ENCODE assay signal across 1 cellular context in the genomic region with DNA sequence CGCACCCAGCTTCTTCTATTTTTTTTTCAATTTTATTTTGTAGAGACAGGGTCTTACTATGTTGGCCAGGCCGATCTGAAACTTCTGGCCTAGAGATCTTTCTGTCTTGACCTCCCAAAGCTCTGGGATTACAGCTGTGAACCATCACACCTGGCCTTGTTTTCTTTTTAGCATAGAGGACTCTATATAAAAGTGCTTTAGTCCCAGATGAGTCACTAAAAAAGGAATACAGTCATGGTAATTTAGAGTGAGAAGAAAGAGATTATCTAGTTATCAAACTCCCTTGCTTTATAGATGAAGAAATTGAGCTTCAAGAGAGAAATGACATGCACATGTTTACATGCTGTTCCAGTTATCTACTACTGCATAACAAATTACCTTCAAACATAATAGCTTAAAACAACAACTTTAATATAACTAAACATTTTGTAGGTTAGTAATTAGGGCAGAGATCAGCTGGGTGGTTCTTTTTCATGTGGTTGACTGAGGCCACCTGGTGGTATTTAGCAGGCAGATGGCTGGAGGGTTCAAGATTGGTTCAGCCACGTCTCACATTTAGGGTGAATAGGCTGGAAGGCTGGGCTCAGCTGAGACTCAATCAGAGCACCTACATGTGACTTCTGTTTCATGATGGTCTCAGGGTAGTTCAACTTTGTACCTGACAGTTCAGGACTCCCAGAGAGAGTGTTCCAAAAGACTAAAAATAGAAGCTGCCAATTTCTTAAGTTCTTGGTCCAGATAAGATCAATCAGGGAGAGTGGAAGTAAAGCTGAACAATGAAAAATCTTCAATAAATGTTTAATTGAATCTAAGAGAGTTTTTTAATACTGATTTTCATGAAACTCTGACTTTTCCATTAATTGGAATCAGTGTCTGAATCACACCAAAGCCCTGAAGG.
TF ChIP-seq lines count a peak whose summit lies in the region.

No MANE protein-coding gene starts in this region.

TF ChIP-seq in WTC11, 78 proteins besides CTCF, POLR2A, EP300 and RAD21 (continued from another document):
- TF ChIP-seq ZNF219 (CRISPR knock-in tag; IDR thresholded peaks at IDR 0.05; ENCODE audit: borderline replicate concordance): no peak
TF ChIP-seq in WTC11: peak in this region for 0.
